In the genomic region with DNA sequence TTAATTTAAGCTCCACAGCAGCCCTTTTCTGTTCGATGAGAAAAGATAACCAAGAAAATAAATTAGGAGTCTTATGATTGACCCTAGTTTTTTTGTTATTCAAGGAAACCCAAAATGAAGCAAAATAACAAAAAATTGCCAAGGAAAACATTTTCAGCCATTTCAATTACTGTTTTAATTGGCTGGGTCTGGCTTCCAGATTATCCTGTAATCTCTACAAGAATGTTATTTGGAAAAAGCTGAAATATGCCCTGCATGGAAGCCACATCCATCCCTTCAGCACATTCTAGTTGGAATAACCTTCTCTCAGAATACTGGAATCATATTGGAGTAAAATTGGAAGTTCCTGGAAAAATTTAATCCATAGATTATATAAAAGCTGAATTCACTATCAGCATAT, we compare ENCODE assay signal across 24 cellular contexts.
"Had no signal": no experiment of that assay in that cellular context is flagged by ENCODE, and none has a peak within 500 bp of the region (broad histone marks: within the 10 kb centered on the region; RNA-seq: fewer than 3 reads in every experiment).

No MANE protein-coding gene starts in this region.

- H3K4me2 ChIP-seq: hepatocyte had no signal

- H2AFZ ChIP-seq: hepatocyte had no signal

- H3K4me1 ChIP-seq: right lobe of liver, upper lobe of right lung had no signal

- H3K4me3 ChIP-seq: esophagus muscularis mucosa, hepatocyte, ovary, right lobe of liver, upper lobe of right lung had no signal

- FAIRE-seq: frontal cortex had no signal

- H3K36me3 ChIP-seq: esophagus muscularis mucosa, neutrophil, ovary, right lobe of liver, upper lobe of right lung had no signal

- H3K79me2 ChIP-seq: hepatocyte had no signal

- H3K27me3 ChIP-seq: esophagus muscularis mucosa, hepatocyte, neutrophil, ovary, right lobe of liver, upper lobe of right lung had no signal

- H3K27ac ChIP-seq: esophagus muscularis mucosa, hepatocyte, neutrophil, ovary, right lobe of liver, upper lobe of right lung had no signal

- ATAC-seq: activated CD8-positive, alpha-beta T cell treated with anti-CD3 and anti-CD28 coated beads for 36 hours; activated naive CD8-positive, alpha-beta T cell treated with anti-CD3 and anti-CD28 coated beads, Interleukin-2, amount 50 U/mL, for 24 hours; activated T-cell treated with anti-CD3 and anti-CD28 coated beads, Interleukin-2, amount 50 U/mL, for 4 hours; activated T-helper 17 cell treated with anti-CD3 and anti-CD28 coated beads, Interleukin-2, amount 50 U/mL, for 72 hours; right lobe of liver; stimulated activated naive CD8-positive, alpha-beta T cell treated with anti-CD3 and anti-CD28 coated beads, Interleukin-15, Interleukin-2, amounts not matched to agents 100 U/mL and 50 U/mL, for 24 hours; upper lobe of right lung had no signal

- DNase-seq: activated B cell treated with CpG ODN at 0.5 μM for 24 hours; activated CD4-positive, alpha-beta T cell treated with anti-CD3 and anti-CD28 coated beads, Interleukin-2, amount 50 U/mL, for 1 hour; activated CD8-positive, alpha-beta T cell treated with anti-CD3 and anti-CD28 coated beads for 36 hours; activated gamma-delta T cell treated with Interleukin-2 at 50 U/mL for 16 hours; activated naive CD8-positive, alpha-beta T cell treated with anti-CD3 and anti-CD28 coated beads, Interleukin-2, amount 50 U/mL, for 24 hours; activated T-cell treated with anti-CD3 and anti-CD28 coated beads, Interleukin-2, amount 50 U/mL, for 4 hours; caudate nucleus; endodermal cell; islet precursor cell; mammary epithelial cell; naive B cell; nephron progenitor cell; ovary; right lobe of liver; stimulated activated CD4-positive, alpha-beta T cell treated with anti-CD3 and anti-CD28 coated beads, Interleukin-12 subunit alpha, Interleukin-12 subunit beta, amount 100 ng/mL, for 4 hours; stimulated activated CD4-positive, alpha-beta T cell treated with anti-CD3 and anti-CD28 coated beads, Interleukin-4, amount 100 ng/mL, for 1 hour; stimulated activated naive CD8-positive, alpha-beta T cell treated with anti-CD3 and anti-CD28 coated beads, Interleukin-15, Interleukin-2, amounts not matched to agents 100 U/mL and 50 U/mL, for 24 hours; T-helper 1 cell; upper lobe of right lung had no signal

- H3K9me3 ChIP-seq: esophagus muscularis mucosa, neutrophil, ovary, right lobe of liver, upper lobe of right lung had no signal
